8 cellular contexts compared by ENCODE assay signal in the genomic region with DNA sequence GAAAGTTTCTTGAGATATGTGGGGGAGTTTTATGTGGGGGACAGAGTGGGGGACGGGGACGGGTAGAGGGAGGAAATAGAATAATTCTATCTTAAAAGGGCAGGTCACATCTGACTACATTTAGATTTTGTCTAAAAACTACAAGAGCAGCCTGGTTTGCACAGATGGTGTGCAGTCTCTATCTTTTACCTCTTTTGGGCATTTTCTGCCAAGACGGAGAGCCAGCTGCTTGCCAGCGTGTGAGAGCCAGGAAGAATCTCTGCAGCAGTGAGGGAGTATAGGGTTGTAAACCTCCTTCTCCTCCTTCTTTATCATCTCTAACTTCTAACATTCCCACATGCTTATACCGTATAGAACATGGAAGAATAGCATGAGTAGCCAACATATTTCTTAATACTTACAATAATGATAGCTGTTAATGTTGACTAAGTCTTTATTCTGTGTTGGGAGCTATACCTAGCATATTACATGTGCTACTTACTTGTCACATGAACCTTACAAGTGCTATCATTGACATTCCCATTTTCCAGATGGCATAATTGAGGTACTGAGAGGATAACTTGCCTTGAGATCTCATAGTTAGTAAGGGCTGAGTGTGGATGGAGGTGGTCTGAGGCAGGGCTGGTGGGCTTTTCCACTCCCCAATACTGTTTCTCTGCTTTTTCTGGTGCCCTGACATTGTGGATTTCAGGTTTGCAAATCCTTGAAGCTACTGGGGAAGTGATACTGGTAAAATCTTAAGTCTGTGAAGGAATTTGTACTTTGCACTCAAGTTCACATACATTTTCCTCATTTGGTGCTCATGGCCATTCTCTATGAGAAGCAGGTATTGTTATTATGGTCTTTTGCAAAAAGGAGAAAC. TPM values are rescaled to one million over a fixed set of nuclear protein-coding genes. Genes with fewer than 3 reads are reported as not detected.
DNase-seq lines count a peak whose midpoint lies in the region; ATAC-seq, FAIRE-seq and TF ChIP-seq lines count a peak whose summit lies in the region.
"Had no signal": no experiment of that assay in that cellular context is flagged by ENCODE, and none has a peak within 500 bp of the region (broad histone marks: within the 10 kb centered on the region; RNA-seq: fewer than 3 reads in every experiment).

No MANE protein-coding gene starts in this region.

- CTCF ChIA-PET in HepG2 (lab: Yijun Ruan, JAX; ENCODE audit: low intra/inter-chr PET ratio, low total read pairs) = no interaction called here
- CTCF ChIA-PET in activated naive CD4-positive, alpha-beta T cell treated with anti-CD3 and anti-CD28 coated beads for 36 hours (lab: Charles Lee) = interaction anchor here (2.2 kb wide), 1 partner anchor 84 kb away, joined by 13 read pairs; no protein-coding TSS in a partner anchor

- POLR2A ChIA-PET in HepG2 (lab: Yijun Ruan, JAX) = no interaction called here

- H3K9ac ChIP-seq in HUES64 (ENCODE audit: low read depth, low read length) (no peak overlapping the region), HepG2 (ENCODE audit: insufficient read depth, low read depth, low read length) (no peak overlapping the region), stomach smooth muscle (ENCODE audit: low read length in 2 of 2) (peak overlapping the region; percentile 21 to 68)

- intact Hi-C loops in HepG2 (cut with micrococcal nuclease; ENCODE audit: unreplicated experiment) = no loop called here
- intact Hi-C loops in activated naive CD4-positive, alpha-beta T cell treated with anti-CD3 and anti-CD28 coated beads for 36 hours (cut with micrococcal nuclease) = loop anchor here (5.0 kb wide), 1 partner anchor 85 kb away; no protein-coding TSS in a partner anchor

- FAIRE-seq in HepG2 (lab: Jason Lieb, UNC) = no peak

- H3K36me3 ChIP-seq in HUES64 (ENCODE audit: insufficient read depth, low read length) (no peaks in the 10 kb centered on the region), HepG2 (replicated peaks in 1 of 2; ENCODE audit: control insufficient read depth in 1 of 2, insufficient read depth in 2 of 2, low read length in 2 of 2) (no peaks in the 10 kb centered on the region), stomach smooth muscle (ENCODE audit: control insufficient read depth in 2 of 2, insufficient read depth in 2 of 2, low read length in 2 of 2) (no peaks in the 10 kb centered on the region)

- TF ChIP-seq EP300 in HepG2 (IDR thresholded peaks at IDR 0.05; ENCODE audit: low read depth in 2 of 2, low read length in 2 of 2) (no peak), HepG2 (CRISPR knock-in tag; IDR thresholded peaks at IDR 0.05; ENCODE audit: borderline replicate concordance) (no peak)

- H3K27ac ChIP-seq in HUES64 (ENCODE audit: low read depth, low read length) (no peak overlapping the region), HepG2 (ENCODE audit: extremely low read length, insufficient read depth, low read length) (no peak overlapping the region), stomach smooth muscle (ENCODE audit: low read length) (peak overlapping the region; percentile 76)

- no peaks in the 10 kb centered on the region for H3K9me3 ChIP-seq in HUES64 (ENCODE audit: insufficient read depth, low read depth, low read length)
- no peaks in the 10 kb centered on the region for H3K9me3 ChIP-seq in HepG2 (ENCODE audit: low read length)
- no peaks in the 10 kb centered on the region for H3K9me3 ChIP-seq in stomach smooth muscle (ENCODE audit: control insufficient read depth in 2 of 2, low read length in 2 of 2)

- 73% methylated on average over 2 of the region's 5 CpGs for WGBS in HUES64
- 53% methylated on average over 5 of the region's 5 CpGs for WGBS in HepG2 (ENCODE audit: low lambda C conversion rate)

- no peak for DNase-seq in HepG2 (ENCODE audit: low spot score)
- no peak for DNase-seq in activated naive CD4-positive, alpha-beta T cell treated with anti-CD3 and anti-CD28 coated beads for 36 hours
- DNase-seq: erythroblast had no signal

- H3K27ac Mint-ChIP-seq in activated T-helper 17 cell treated with anti-CD3 and anti-CD28 coated beads, Interleukin-2, amount 50 U/mL, for 72 hours = no peak overlapping the region
- no peak overlapping the region for H3K27ac Mint-ChIP-seq in activated naive CD4-positive, alpha-beta T cell treated with anti-CD3 and anti-CD28 coated beads for 36 hours

- no peak for TF ChIP-seq POLR2A in HepG2 (IDR thresholded peaks at IDR 0.05; ENCODE audit: insufficient read depth in 1 of 2, low read depth in 2 of 2, low read length in 2 of 2)

- H3K4me3 Mint-ChIP-seq in activated T-helper 17 cell treated with anti-CD3 and anti-CD28 coated beads, Interleukin-2, amount 50 U/mL, for 72 hours = peak overlapping the region; percentile 37
- no peak overlapping the region for H3K4me3 Mint-ChIP-seq in activated naive CD4-positive, alpha-beta T cell treated with anti-CD3 and anti-CD28 coated beads for 36 hours

- H3K4me3 ChIP-seq in HUES64 (ENCODE audit: low read length) (peak overlapping the region; percentile 62), HepG2 (replicated peaks in 1 of 3; ENCODE audit: insufficient read depth in 1 of 3, low read depth in 2 of 3, low read length in 3 of 3) (no peak overlapping the region), stomach smooth muscle (ENCODE audit: low read length in 2 of 2) (peak overlapping the region; percentile 75 to 77)

- BruUV-seq in HepG2 (replicated peaks; lab: Mats Ljungman, UMichigan) = no TSS peak

- ATAC-seq in activated T-helper 17 cell treated with anti-CD3 and anti-CD28 coated beads, Interleukin-2, amount 50 U/mL, for 72 hours (replicated peaks) = no peak
- no peak for ATAC-seq in HepG2
- no peak for ATAC-seq in HG03095 (IDR thresholded peaks at IDR 0.05; ENCODE audit: unreplicated experiment)
- no peak for ATAC-seq in HG02885 (IDR thresholded peaks at IDR 0.05; ENCODE audit: poor library complexity, unreplicated experiment)

- no peak overlapping the region for H2AFZ ChIP-seq in HepG2 (ENCODE audit: low read length)

- no peak for TF ChIP-seq RAD21 in HepG2 (CRISPR knock-in tag; IDR thresholded peaks at IDR 0.05)

- no peaks in the 10 kb centered on the region for H4K20me1 ChIP-seq in HepG2 (ENCODE audit: insufficient read depth, low read length)

- H3K27me3 Mint-ChIP-seq in activated T-helper 17 cell treated with anti-CD3 and anti-CD28 coated beads, Interleukin-2, amount 50 U/mL, for 72 hours = peaks cover 19% of the 10 kb centered on the region
- peaks cover 21% of the 10 kb centered on the region for H3K27me3 Mint-ChIP-seq in activated naive CD4-positive, alpha-beta T cell treated with anti-CD3 and anti-CD28 coated beads for 36 hours (ENCODE audit: low read depth)

- no peaks in the 10 kb centered on the region for H3K36me3 Mint-ChIP-seq in activated T-helper 17 cell treated with anti-CD3 and anti-CD28 coated beads, Interleukin-2, amount 50 U/mL, for 72 hours (ENCODE audit: low read depth)
- no peaks in the 10 kb centered on the region for H3K36me3 Mint-ChIP-seq in activated naive CD4-positive, alpha-beta T cell treated with anti-CD3 and anti-CD28 coated beads for 36 hours (ENCODE audit: low read depth)

- H3K4me1 Mint-ChIP-seq in activated T-helper 17 cell treated with anti-CD3 and anti-CD28 coated beads, Interleukin-2, amount 50 U/mL, for 72 hours = peaks cover 18% of the 10 kb centered on the region
- H3K4me1 Mint-ChIP-seq in activated naive CD4-positive, alpha-beta T cell treated with anti-CD3 and anti-CD28 coated beads for 36 hours (ENCODE audit: low read depth) = peaks cover 10% of the 10 kb centered on the region

- in situ Hi-C loops in HepG2 (cut with HindIII; ENCODE audit: extremely low pct_ligation_motif_present, low pct_unique_long_range_greater_than_20kb) = no loop called here

- no peak overlapping the region for H3K4me2 ChIP-seq in HepG2 (ENCODE audit: low read depth, low read length)

- H3K9me3 Mint-ChIP-seq in activated T-helper 17 cell treated with anti-CD3 and anti-CD28 coated beads, Interleukin-2, amount 50 U/mL, for 72 hours = peaks cover under 1% of the 10 kb centered on the region
- no peaks in the 10 kb centered on the region for H3K9me3 Mint-ChIP-seq in activated naive CD4-positive, alpha-beta T cell treated with anti-CD3 and anti-CD28 coated beads for 36 hours

- H3K27me3 ChIP-seq in HUES64 (ENCODE audit: insufficient read depth, low read length) (no peaks in the 10 kb centered on the region), HepG2 (ENCODE audit: control insufficient read depth in 1 of 2, insufficient read depth in 2 of 2, low read length in 2 of 2) (peaks cover 2 to 9% of the 10 kb centered on the region in 2 experiments; a peak in 3 of 5 replicates), stomach smooth muscle (ENCODE audit: control insufficient read depth in 1 of 2, insufficient read depth in 2 of 2, low read length in 2 of 2) (no peaks in the 10 kb centered on the region)

- TF ChIP-seq CTCF in HepG2 (CRISPR knock-in tag; IDR thresholded peaks at IDR 0.05) = no peak

- H3K79me2 ChIP-seq in HepG2 (ENCODE audit: insufficient read depth, low read length) = no peaks in the 10 kb centered on the region

- H3K4me1 ChIP-seq in HUES64 (ENCODE audit: insufficient read depth, low read length) (peaks cover 12% of the 10 kb centered on the region; the same call in 1 of the 2 replicates), HepG2 (ENCODE audit: insufficient read depth, low read length) (no peaks in the 10 kb centered on the region), stomach smooth muscle (ENCODE audit: control insufficient read depth, insufficient read depth, low read length) (peaks cover 19% of the 10 kb centered on the region)

RNA-seq across cellular contexts. Expression of gene ENTPD1, which starts 1.1 kb away (rescaled TPM):
- polyA plus RNA-seq in HUES64 (2013, experiment 1 of 2) = 0.40 TPM
- 0.70 TPM for polyA plus RNA-seq in HUES64 (2013, experiment 2 of 2)
- 10 to 100 TPM in 1 of 2 donors, 1 to 10 TPM in 1; 4.5 to 36.3 TPM for total RNA-seq in activated T-helper 17 cell treated with anti-CD3 and anti-CD28 coated beads, Interleukin-2, amount 50 U/mL, for 72 hours
- 0.03 and 0.07 TPM in 2 replicates for total RNA-seq in HepG2 (2016; rRNA removed; fragmentation: Illumina TruSeq; extraction: Trizol)
- not detected in 2 replicates for total RNA-seq in HepG2 (2016; cell fraction: cytosol; rRNA removed; fragmentation: Illumina TruSeq; extraction: Trizol; ENCODE audit: low read depth)
- total RNA-seq in HepG2 (2016; cell fraction: insoluble cytoplasmic fraction; rRNA removed; fragmentation: Illumina TruSeq; extraction: Trizol) = 0.06 TPM in 1 of 2 replicates, not detected in the other
- not detected in 2 replicates for total RNA-seq in HepG2 (2016; cell fraction: membrane; rRNA removed; fragmentation: Illumina TruSeq; extraction: Trizol)
- total RNA-seq in HepG2 (2016; cell fraction: nucleus; rRNA removed; fragmentation: Illumina TruSeq; extraction: Trizol) = 0.56 TPM in 1 of 2 replicates, not detected in the other
- polyA plus RNA-seq in HepG2 (2011; rRNA removed) = 0.03 and 0.07 TPM in 2 replicates
- polyA plus RNA-seq in HepG2 (2011; cell fraction: cytosol; rRNA removed) = 0.03 and 0.06 TPM in 2 replicates
- 0.21 and 0.45 TPM in 2 replicates for polyA plus RNA-seq in HepG2 (2011; cell fraction: nucleus; rRNA removed)
- 1.4 and 2.0 TPM in 2 replicates for polyA plus RNA-seq in HepG2 (2012)
- not detected in 2 replicates for polyA plus RNA-seq in HepG2 (2016; cell fraction: cytosol; fragmentation: Illumina TruSeq; extraction: Trizol; ENCODE audit: low read depth)
- not detected in 2 replicates for polyA plus RNA-seq in HepG2 (2016; cell fraction: insoluble cytoplasmic fraction; fragmentation: Illumina TruSeq; extraction: Trizol; ENCODE audit: low read depth)
- polyA plus RNA-seq in HepG2 (2016; cell fraction: membrane; fragmentation: Illumina TruSeq; extraction: Trizol; ENCODE audit: low read depth) = not detected in 2 replicates
- 0.21 TPM in 1 of 2 replicates, not detected in the other for polyA plus RNA-seq in HepG2 (2016; cell fraction: nucleus; fragmentation: Illumina TruSeq; extraction: Trizol; ENCODE audit: insufficient read depth, low read depth)
- polyA minus RNA-seq in HepG2 (2011; rRNA and poly(A)+ RNA removed; ENCODE audit: low replicate concordance) = 0.40 TPM in 1 of 2 replicates, not detected in the other
- not detected in 2 replicates for polyA minus RNA-seq in HepG2 (2011; cell fraction: cytosol; rRNA and poly(A)+ RNA removed)
- polyA minus RNA-seq in HepG2 (2011; cell fraction: nucleus; rRNA and poly(A)+ RNA removed) = 0.25 and 0.26 TPM in 2 replicates
- under 1 TPM; 0.26 to 0.35 TPM for total RNA-seq in activated naive CD4-positive, alpha-beta T cell treated with anti-CD3 and anti-CD28 coated beads for 36 hours

Comparison
In these comparisons a context has a peak if more than half of its experiments do, and no peak if none do; other contexts are left out.
1. H3K4me3 ChIP-seq: peak in HUES64 (single experiment) and stomach smooth muscle (2 of 2); none in HepG2 (0 of 3).
2. H3K9ac ChIP-seq: peak in stomach smooth muscle (2 of 2); none in HUES64 (single experiment) and HepG2 (single experiment).